Comparison of ENCODE assay signal across 35 cellular contexts in the genomic region with DNA sequence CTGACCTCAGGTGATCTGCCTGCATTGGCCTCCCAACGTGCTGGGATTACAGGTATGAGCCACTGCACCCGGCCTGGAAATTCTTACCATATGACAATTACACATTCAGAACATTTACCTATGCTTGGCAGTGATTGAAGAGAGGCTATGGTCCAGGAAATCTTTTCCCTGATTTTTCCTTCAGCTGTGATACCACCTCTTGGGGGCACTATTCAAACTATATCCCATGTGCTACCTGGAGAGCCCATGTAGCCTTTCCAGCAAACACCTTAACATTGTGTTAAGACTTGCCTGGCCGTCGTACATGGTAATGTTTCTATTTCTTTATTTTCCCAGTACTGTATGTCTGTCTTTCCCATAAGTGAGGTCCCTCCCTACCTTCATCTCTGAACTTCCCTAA.
"Had no signal": no experiment of that assay in that cellular context is flagged by ENCODE, and none has a peak within 500 bp of the region (broad histone marks: within the 10 kb centered on the region; RNA-seq: fewer than 3 reads in every experiment).

No MANE protein-coding gene starts in this region.

- H3K36me3 ChIP-seq: colonic mucosa, lower lobe of right lung, ovary, prostate gland, uterus had no signal

- ATAC-seq: activated CD4-positive, CD25-positive, alpha-beta regulatory T cell treated with anti-CD3 and anti-CD28 coated beads, Interleukin-2, amount 50 U/mL, for 24 hours; gastroesophageal sphincter; left lobe of liver; lower lobe of right lung; natural killer cell treated with Interleukin-12 subunit alpha and Interleukin-12 subunit beta and Interleukin-15 and Interleukin-18, amount 100 ng/mL, for 72 hours; stimulated activated memory B cell treated with anti-CD40 and anti-IgM and Interleukin-4, amounts not matched to agents 10 μg/mL and 1 μg/mL and 100 μg/mL, for 72 hours; stimulated activated naive CD8-positive, alpha-beta T cell treated with anti-CD3 and anti-CD28 coated beads, Interleukin-15, amount 100 ng/mL, for 72 hours had no signal

- H3K36me3 Mint-ChIP-seq: activated CD4-positive, alpha-beta memory T cell treated with anti-CD3 and anti-CD28 coated beads for 36 hours; natural killer cell treated with Interleukin-12 subunit alpha and Interleukin-12 subunit beta and Interleukin-15 and Interleukin-18, amount 100 ng/mL, for 72 hours; stimulated activated memory B cell treated with anti-CD40 and anti-IgM and Interleukin-4, amounts not matched to agents 10 μg/mL and 1 μg/mL and 100 μg/mL, for 72 hours had no signal

- H3K9me3 ChIP-seq: ascending aorta, colonic mucosa, gastroesophageal sphincter, lower lobe of right lung, ovary, prostate gland, sigmoid colon, uterus had no signal

- H3K27me3 Mint-ChIP-seq: activated CD4-positive, alpha-beta memory T cell treated with anti-CD3 and anti-CD28 coated beads for 36 hours; activated naive CD4-positive, alpha-beta T cell treated with anti-CD3 and anti-CD28 coated beads, Interleukin-2, amount 10 ng/mL, durations not matched to agents 7 days and 5 days; activated naive CD8-positive, alpha-beta T cell treated with anti-CD3 and anti-CD28 coated beads, Interleukin-2, amount 10 ng/mL, durations not matched to agents 7 days and 5 days; brain; natural killer cell treated with Interleukin-12 subunit alpha and Interleukin-12 subunit beta and Interleukin-15 and Interleukin-18, amount 100 ng/mL, for 72 hours; stimulated activated memory B cell treated with anti-CD40 and anti-IgM and Interleukin-4, amounts not matched to agents 10 μg/mL and 1 μg/mL and 100 μg/mL, for 72 hours; stimulated activated naive CD8-positive, alpha-beta T cell treated with anti-CD3 and anti-CD28 coated beads, Interleukin-15, amount 100 ng/mL, for 72 hours; type B pancreatic cell had no signal

- H3K4me1 ChIP-seq: ascending aorta, colonic mucosa, lower lobe of right lung, prostate gland, uterus had no signal

- H3K27ac Mint-ChIP-seq: activated CD4-positive, alpha-beta memory T cell treated with anti-CD3 and anti-CD28 coated beads for 36 hours; activated naive CD4-positive, alpha-beta T cell treated with anti-CD3 and anti-CD28 coated beads, Interleukin-2, amount 10 ng/mL, durations not matched to agents 7 days and 5 days; activated naive CD8-positive, alpha-beta T cell treated with anti-CD3 and anti-CD28 coated beads, Interleukin-2, amount 10 ng/mL, durations not matched to agents 7 days and 5 days; activated T-helper 1 cell treated with anti-CD3 and anti-CD28 coated beads, Interleukin-12 subunit alpha, Interleukin-12 subunit beta, Interleukin-2, Interleukin-4 antibody, amounts not matched to agents 30 ng/mL and 10 ng/mL and 1 ng/mL, durations not matched to agents 14 hours and 24 hours and 36 hours; natural killer cell treated with Interleukin-12 subunit alpha and Interleukin-12 subunit beta and Interleukin-15 and Interleukin-18, amount 100 ng/mL, for 72 hours; stimulated activated memory B cell treated with anti-CD40 and anti-IgM and Interleukin-4, amounts not matched to agents 10 μg/mL and 1 μg/mL and 100 μg/mL, for 72 hours; stimulated activated naive CD8-positive, alpha-beta T cell treated with anti-CD3 and anti-CD28 coated beads, Interleukin-15, amount 100 ng/mL, for 72 hours; type B pancreatic cell had no signal

- H3K27ac ChIP-seq: ascending aorta, cardiac muscle cell, colonic mucosa, gastroesophageal sphincter, lower lobe of right lung, ovary, prostate gland, sigmoid colon, uterus, VCaP had no signal

- H3K4me3 Mint-ChIP-seq: activated CD4-positive, alpha-beta memory T cell treated with anti-CD3 and anti-CD28 coated beads for 36 hours; activated naive CD4-positive, alpha-beta T cell treated with anti-CD3 and anti-CD28 coated beads, Interleukin-2, amount 10 ng/mL, durations not matched to agents 7 days and 5 days; activated naive CD8-positive, alpha-beta T cell treated with anti-CD3 and anti-CD28 coated beads, Interleukin-2, amount 10 ng/mL, durations not matched to agents 7 days and 5 days; activated T-helper 1 cell treated with anti-CD3 and anti-CD28 coated beads, Interleukin-12 subunit alpha, Interleukin-12 subunit beta, Interleukin-2, Interleukin-4 antibody, amounts not matched to agents 30 ng/mL and 10 ng/mL and 1 ng/mL, durations not matched to agents 14 hours and 24 hours and 36 hours; brain; natural killer cell treated with Interleukin-12 subunit alpha and Interleukin-12 subunit beta and Interleukin-15 and Interleukin-18, amount 100 ng/mL, for 72 hours; stimulated activated memory B cell treated with anti-CD40 and anti-IgM and Interleukin-4, amounts not matched to agents 10 μg/mL and 1 μg/mL and 100 μg/mL, for 72 hours; stimulated activated naive CD8-positive, alpha-beta T cell treated with anti-CD3 and anti-CD28 coated beads, Interleukin-15, amount 100 ng/mL, for 72 hours; type B pancreatic cell had no signal

- H3K4me3 ChIP-seq: ascending aorta, cardiac muscle cell, colonic mucosa, gastroesophageal sphincter, lower lobe of right lung, ovary, prostate gland, sigmoid colon, uterus had no signal

- H3K9me3 Mint-ChIP-seq: activated CD4-positive, alpha-beta memory T cell treated with anti-CD3 and anti-CD28 coated beads for 36 hours; activated naive CD4-positive, alpha-beta T cell treated with anti-CD3 and anti-CD28 coated beads, Interleukin-2, amount 10 ng/mL, durations not matched to agents 7 days and 5 days; activated naive CD8-positive, alpha-beta T cell treated with anti-CD3 and anti-CD28 coated beads, Interleukin-2, amount 10 ng/mL, durations not matched to agents 7 days and 5 days; activated T-helper 1 cell treated with anti-CD3 and anti-CD28 coated beads, Interleukin-12 subunit alpha, Interleukin-12 subunit beta, Interleukin-2, Interleukin-4 antibody, amounts not matched to agents 30 ng/mL and 10 ng/mL and 1 ng/mL, durations not matched to agents 14 hours and 24 hours and 36 hours; natural killer cell treated with Interleukin-12 subunit alpha and Interleukin-12 subunit beta and Interleukin-15 and Interleukin-18, amount 100 ng/mL, for 72 hours; stimulated activated memory B cell treated with anti-CD40 and anti-IgM and Interleukin-4, amounts not matched to agents 10 μg/mL and 1 μg/mL and 100 μg/mL, for 72 hours; stimulated activated naive CD8-positive, alpha-beta T cell treated with anti-CD3 and anti-CD28 coated beads, Interleukin-15, amount 100 ng/mL, for 72 hours; type B pancreatic cell had no signal

- DNase-seq: activated CD4-positive, alpha-beta memory T cell treated with anti-CD3 and anti-CD28 coated beads for 36 hours; activated CD4-positive, alpha-beta T cell treated with anti-CD3 and anti-CD28 coated beads for 48 hours; activated CD8-positive, alpha-beta memory T cell treated with anti-CD3 and anti-CD28 coated beads, Interleukin-2, amount 50 U/mL, for 4 hours; activated gamma-delta T cell; activated naive CD4-positive, alpha-beta T cell treated with anti-CD3 and anti-CD28 coated beads, Interleukin-2, amount 10 ng/mL, durations not matched to agents 7 days and 5 days; activated naive CD8-positive, alpha-beta T cell treated with anti-CD3 and anti-CD28 coated beads, Interleukin-2, amount 10 ng/mL, durations not matched to agents 7 days and 5 days; activated T-cell treated with anti-CD3 and anti-CD28 coated beads, Interleukin-2, amount 50 U/mL, for 1 hour; cerebellar nuclear complex; colonic mucosa; effector CD8-positive, alpha-beta T cell; hippocampal formation; kidney glomerular epithelial cell; lower lobe of right lung; mesenchymal stem cell; ovary; retina; sigmoid colon; small intestine; stimulated activated CD4-positive, alpha-beta T cell treated with anti-CD3 and anti-CD28 coated beads, Interleukin-4, amount 100 ng/mL, for 4 hours; stimulated activated CD8-positive, alpha-beta memory T cell treated with anti-CD3 and anti-CD28 coated beads, Interleukin-4, amount 100 ng/mL, for 48 hours; stimulated activated naive CD8-positive, alpha-beta T cell treated with anti-CD3 and anti-CD28 coated beads, Interleukin-15, amount 100 ng/mL, for 72 hours; substantia nigra; uterus had no signal

- H3K27me3 ChIP-seq: ascending aorta, cardiac muscle cell, colonic mucosa, gastroesophageal sphincter, ovary, sigmoid colon, uterus had no signal
